In genomic region chr16:66271074-66272060, GRCh38 we compare ENCODE assay signal across 11 cellular contexts.
A peak's percentile ranks its signal among the peaks of the same experiment; 100 is the strongest.
DNase-seq lines count a peak whose midpoint lies in the region; ATAC-seq and TF ChIP-seq lines count a peak whose summit lies in the region.
"Had no signal": no experiment of that assay in that cellular context is flagged by ENCODE, and none has a peak within 500 bp of the region (broad histone marks: within the 10 kb centered on the region; RNA-seq: fewer than 3 reads in every experiment).

No MANE protein-coding gene starts in this region.

- peak overlapping the region; percentile 32; the same call in 1 of the 2 replicates for H3K14ac ChIP-seq in IMR-90 (replicated peaks; ENCODE audit: low read depth, low read length)

- H4K8ac ChIP-seq in IMR-90 (ENCODE audit: low read depth in 2 of 2, low read length in 2 of 2) (peak overlapping the region in 1 of 2 experiments; percentile 75; a peak in 3 of 4 replicates), mesendoderm (ENCODE audit: low read depth, low read length) (no peak overlapping the region)

- H3K36me3 Mint-ChIP-seq in MCF 10A (ENCODE audit: insufficient read depth, unreplicated experiment): no peaks in the 10 kb centered on the region

- peak overlapping the region; percentile 16; the same call in 1 of the 2 replicates for H4K5ac ChIP-seq in IMR-90 (ENCODE audit: low read depth, low read length)
- no peak overlapping the region for H4K5ac ChIP-seq in mesendoderm (ENCODE audit: low read length)

- no peaks in the 10 kb centered on the region for H3K9me3 ChIP-seq in IMR-90 (ENCODE audit: control insufficient read depth, insufficient read depth, low read length)

- H2AK9ac ChIP-seq in IMR-90 (replicated peaks; ENCODE audit: low read depth, low read length, poor library complexity): peak overlapping the region; percentile 66

- CTCF ChIA-PET in IMR-90 (lab: Yijun Ruan, JAX): no interaction called here
- CTCF ChIA-PET in MCF 10A (lab: Yijun Ruan, JAX): interaction anchor here (0.5 to 4.8 kb wide), 22 partner anchors 9 to 1924 kb away, joined by 3 to 23 read pairs (median 3); no protein-coding TSS in a partner anchor

- H3K9ac ChIP-seq in IMR-90 (ENCODE audit: low read depth, low read length): no peak overlapping the region
- peak overlapping the region; percentile 26 for H3K9ac ChIP-seq in mesendoderm (ENCODE audit: low read length)

- no peak for TF ChIP-seq POLR2A in IMR-90 (IDR thresholded peaks at IDR 0.05; ENCODE audit: low read depth, low read length)

- peak overlapping the region; percentile 80 for H2BK120ac ChIP-seq in IMR-90 (ENCODE audit: low read depth, low read length)
- peak overlapping the region; percentile 34 for H2BK120ac ChIP-seq in mesendoderm (ENCODE audit: low read depth, low read length)

- intact Hi-C loops in IMR-90 (cut with micrococcal nuclease): loop anchor here (10.0 kb wide), 2 partner anchors 747 to 937 kb away; no protein-coding TSS in a partner anchor
- intact Hi-C loops in MCF 10A (cut with micrococcal nuclease): loop anchor here (5.0 kb wide), 1 partner anchor 1154 kb away; no protein-coding TSS in a partner anchor

- H3K4me2 ChIP-seq in IMR-90 (ENCODE audit: low read depth, low read length): no peak overlapping the region
- no peak overlapping the region for H3K4me2 ChIP-seq in mesendoderm (ENCODE audit: low read length)

- H3K4me1 ChIP-seq in ACC112 (ENCODE audit: control insufficient read depth, insufficient read depth, low read length, unreplicated experiment): peaks cover 29% of the 10 kb centered on the region
- peaks cover 20% of the 10 kb centered on the region for H3K4me1 ChIP-seq in IMR-90 (ENCODE audit: control insufficient read depth, insufficient read depth, low read length)
- no peaks in the 10 kb centered on the region for H3K4me1 ChIP-seq in mesendoderm (ENCODE audit: control insufficient read depth, low read depth, low read length)

- H3K4ac ChIP-seq in IMR-90 (ENCODE audit: low read depth, low read length) (peak overlapping the region; percentile 81), mesendoderm (ENCODE audit: low read depth, low read length) (peak overlapping the region; percentile 81)

- in situ Hi-C loops in IMR-90 (cut with MboI; ENCODE audit: low sequenced_read_pairs): loop anchor here (5.0 kb wide), 1 partner anchor 1149 kb away; the partner anchor contains the start of gene CDH11

- TF ChIP-seq RAD21 in IMR-90 (IDR thresholded peaks at IDR 0.05; ENCODE audit: low read length): no peak

- peak overlapping the region; percentile 75 for H2BK20ac ChIP-seq in IMR-90 (ENCODE audit: low read depth, low read length)

- H3K27me3 Mint-ChIP-seq in MCF 10A (ENCODE audit: insufficient read depth, unreplicated experiment): no peaks in the 10 kb centered on the region

- no peak for DNase-seq in IMR-90
- DNase-seq in MCF 10A (ENCODE audit: unreplicated experiment): no peak
- DNase-seq in mesendoderm: no peak
- no peak for DNase-seq in stimulated activated CD4-positive, alpha-beta T cell treated with anti-CD3 and anti-CD28 coated beads, Interleukin-4, amount 100 ng/mL, for 1 hour
- DNase-seq in NCI-H1930 (lab: John Stamatoyannopoulos, UW): no peak
- DNase-seq in NCI-H2029 (lab: John Stamatoyannopoulos, UW): no peak

- dilution Hi-C loops in IMR-90 (cut with HindIII; ENCODE audit: low sequenced_read_pairs, unreplicated experiment): no loop called here

- H3K4me3 ChIP-seq in ACC112 (ENCODE audit: low read depth, low read length) (no peak overlapping the region), IMR-90 (ENCODE audit: insufficient read depth, low read depth, low read length) (no peak overlapping the region), mesendoderm (ENCODE audit: low read length) (no peak overlapping the region)
- H3K4me3 ChIP-seq: lung had no signal

- H2BK5ac ChIP-seq in IMR-90 (ENCODE audit: low read depth, low read length, poor library complexity, severe bottlenecking): no peak overlapping the region
- H2BK5ac ChIP-seq in mesendoderm (ENCODE audit: low read length): no peak overlapping the region

- H3K56ac ChIP-seq in IMR-90 (ENCODE audit: extremely low read depth, insufficient read depth, low read length) (no peak overlapping the region), mesendoderm (ENCODE audit: low read length) (peak overlapping the region; percentile 25)

- no peak overlapping the region for H3K27ac ChIP-seq in ACC112 (ENCODE audit: low read depth, low read length)
- H3K27ac ChIP-seq in IMR-90 (ENCODE audit: insufficient read depth, low read length): no peak overlapping the region
- H3K27ac ChIP-seq in mesendoderm (ENCODE audit: low read depth, low read length): no peak overlapping the region

- H3K79me2 ChIP-seq in ACC112 (ENCODE audit: control insufficient read depth, insufficient read depth, low read length, unreplicated experiment): no peaks in the 10 kb centered on the region
- H3K79me2 ChIP-seq in mesendoderm (ENCODE audit: control insufficient read depth, insufficient read depth, low read length): no peaks in the 10 kb centered on the region

- ATAC-seq in IMR-90 (ENCODE audit: low read depth) (no peak), HG03378 (IDR thresholded peaks at IDR 0.05; ENCODE audit: unreplicated experiment) (no peak)

- no TSS peak for BruUV-seq in IMR-90 (replicated peaks; lab: Mats Ljungman, UMichigan)
- no TSS peak for BruUV-seq in MCF 10A (replicated peaks; lab: Mats Ljungman, UMichigan)

- H3K18ac ChIP-seq in IMR-90 (ENCODE audit: low read depth, low read length): peak overlapping the region; percentile 5; the same call in 1 of the 2 replicates
- no peak overlapping the region for H3K18ac ChIP-seq in mesendoderm (ENCODE audit: low read length)

- H3K27me3 ChIP-seq in ACC112 (ENCODE audit: insufficient read depth, low read length): no peaks in the 10 kb centered on the region
- no peaks in the 10 kb centered on the region for H3K27me3 ChIP-seq in IMR-90 (ENCODE audit: control insufficient read depth, insufficient read depth, low read length)
- H3K27me3 ChIP-seq in mesendoderm (ENCODE audit: insufficient read depth, low read length, poor library complexity): no peaks in the 10 kb centered on the region

- H2AFZ ChIP-seq in ACC112 (ENCODE audit: low read length, unreplicated experiment) (peak overlapping the region; percentile 51), IMR-90 (replicated peaks; ENCODE audit: low read length, poor library complexity) (peak overlapping the region; percentile 91)

- TF ChIP-seq CTCF in IMR-90 (conservative IDR thresholded peaks at IDR 0.05; ENCODE audit: low read depth, low read length): no peak
- no peak for TF ChIP-seq CTCF in MCF 10A (IDR thresholded peaks at IDR 0.05; ENCODE audit: unreplicated experiment)

- H3K4me1 Mint-ChIP-seq in MCF 10A (ENCODE audit: insufficient read depth, unreplicated experiment): peaks cover 20% of the 10 kb centered on the region

- H3K9me3 Mint-ChIP-seq in MCF 10A (ENCODE audit: unreplicated experiment): no peaks in the 10 kb centered on the region
- H3K9me3 Mint-ChIP-seq: activated B cell treated with CpG ODN at 0.5 μM for 24 hours had no signal

- H3K9me1 ChIP-seq in IMR-90 (ENCODE audit: insufficient read depth, low read length): peaks cover 17% of the 10 kb centered on the region

- H4K20me1 ChIP-seq in IMR-90 (ENCODE audit: insufficient read depth, low read length): no peaks in the 10 kb centered on the region

- WGBS in IMR-90 (ENCODE audit: extremely low coverage in 2 of 2, insufficient read length in 1 of 2), 2 experiments: 60% methylated on average over 1 of the region's 14 CpGs; no CpG with 5 or more reads in 1 of the 2 experiments
- no CpG with 5 or more reads among the region's 14 CpGs for WGBS in mesendoderm (ENCODE audit: extremely low coverage, insufficient coverage, low lambda C conversion rate)

- H3K36me3 ChIP-seq in ACC112 (ENCODE audit: insufficient read depth, low read length) (no peaks in the 10 kb centered on the region), IMR-90 (ENCODE audit: control insufficient read depth, insufficient read depth, low read length) (no peaks in the 10 kb centered on the region), mesendoderm (ENCODE audit: control insufficient read depth, insufficient read depth, low read length) (no peaks in the 10 kb centered on the region)

- H3K27ac Mint-ChIP-seq in MCF 10A (ENCODE audit: low read depth, unreplicated experiment): no peak overlapping the region
- H3K27ac Mint-ChIP-seq: activated B cell treated with CpG ODN at 0.5 μM for 24 hours had no signal

- POLR2A ChIA-PET in IMR-90 (lab: Charles Lee; ENCODE audit: unreplicated experiment): no interaction called here
- POLR2A ChIA-PET in MCF 10A (lab: Yijun Ruan, JAX): interaction anchor here (1.1 kb wide), 1 partner anchor 15 kb away, joined by 3 read pairs; no protein-coding TSS in a partner anchor

- H2AK5ac ChIP-seq in IMR-90 (ENCODE audit: low read depth, low read length) (peak overlapping the region; percentile 79), mesendoderm (ENCODE audit: low read length) (no peak overlapping the region)

- no peaks in the 10 kb centered on the region for H3K79me1 ChIP-seq in IMR-90 (ENCODE audit: low read depth in 1 of 2, low read length in 2 of 2)
- no peaks in the 10 kb centered on the region for H3K79me1 ChIP-seq in mesendoderm (ENCODE audit: low read length)

- H3K23ac ChIP-seq in IMR-90 (ENCODE audit: low read depth, low read length): no peak overlapping the region
- no peak overlapping the region for H3K23ac ChIP-seq in mesendoderm (ENCODE audit: low read length)

- H3K4me3 Mint-ChIP-seq in MCF 10A (ENCODE audit: unreplicated experiment): peak overlapping the region; percentile 7
- H3K4me3 Mint-ChIP-seq: activated B cell treated with CpG ODN at 0.5 μM for 24 hours, neural crest cell had no signal

- H2BK15ac ChIP-seq in IMR-90 (ENCODE audit: low read depth, low read length) (peak overlapping the region; percentile 45; the same call in 2 of the 3 replicates), mesendoderm (replicated peaks; ENCODE audit: low read depth) (no peak overlapping the region)

- H4K91ac ChIP-seq in IMR-90 (ENCODE audit: insufficient read depth, low read depth, low read length): peak overlapping the region; percentile 76

TF ChIP-seq in IMR-90, 13 proteins besides CTCF, POLR2A, EP300 and RAD21 (continues in another document):
- TF ChIP-seq MXI1 (IDR thresholded peaks at IDR 0.05; ENCODE audit: borderline replicate concordance, low read depth, low read length) (no peak), NFE2L2 (IDR thresholded peaks at IDR 0.05; ENCODE audit: low read depth, low read length) (no peak), RCOR1 (IDR thresholded peaks at IDR 0.05; ENCODE audit: insufficient replicate concordance, low read length) (no peak), ELK1 (IDR thresholded peaks at IDR 0.05; ENCODE audit: borderline replicate concordance, low read depth, low read length) (no peak), MAFK (IDR thresholded peaks at IDR 0.05; ENCODE audit: low read depth, low read length) (no peak)
